ENCODE assay signal across 15 cellular contexts in the genomic region with DNA sequence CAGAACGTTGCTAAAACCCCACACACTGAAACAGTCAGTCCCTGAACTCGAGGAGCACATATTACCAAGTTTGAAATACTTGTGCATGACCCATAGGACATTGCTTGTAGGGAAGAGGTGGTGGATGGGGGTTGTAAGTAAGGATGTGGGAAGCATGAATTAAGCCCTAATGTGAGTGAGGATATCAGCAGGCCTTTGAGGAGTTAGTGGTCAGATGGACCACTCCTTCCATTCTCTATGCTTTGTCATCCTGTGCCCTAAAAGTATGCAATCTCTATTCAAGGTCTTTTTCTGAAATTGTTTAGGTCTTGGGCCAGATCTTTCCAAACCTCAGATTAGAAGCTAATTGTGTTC.
A peak's percentile ranks its signal among the peaks of the same experiment; 100 is the strongest.
DNase-seq lines count a peak whose midpoint lies in the region; ATAC-seq, FAIRE-seq and TF ChIP-seq lines count a peak whose summit lies in the region.
"Had no signal": no experiment of that assay in that cellular context is flagged by ENCODE, and none has a peak within 500 bp of the region (broad histone marks: within the 10 kb centered on the region; RNA-seq: fewer than 3 reads in every experiment).

No MANE protein-coding gene starts in this region.

- H3K36me3 Mint-ChIP-seq in WTC11 = peaks cover 26% of the 10 kb centered on the region

- H3K36me3 ChIP-seq in ES-I3 (ENCODE audit: insufficient read depth, low read length) (no peaks in the 10 kb centered on the region), iPS-20b (ENCODE audit: insufficient read depth, low read depth, low read length) (no peaks in the 10 kb centered on the region; the same call in 1 of the 2 replicates), lower lobe of right lung (no peaks in the 10 kb centered on the region), suprapubic skin (no peaks in the 10 kb centered on the region)
- H3K36me3 ChIP-seq: BLaER1 had no signal

- peaks cover 3% of the 10 kb centered on the region; the same call in 1 of the 2 replicates for H3K9me3 ChIP-seq in ES-I3 (ENCODE audit: control insufficient read depth, insufficient read depth, low read length)
- peaks cover 14% of the 10 kb centered on the region for H3K9me3 ChIP-seq in iPS-20b (ENCODE audit: insufficient read depth, low read depth, low read length)
- no peaks in the 10 kb centered on the region for H3K9me3 ChIP-seq in lower lobe of right lung
- H3K9me3 ChIP-seq in suprapubic skin = no peaks in the 10 kb centered on the region

- no peak for TF ChIP-seq POLR2A in suprapubic skin (IDR thresholded peaks at IDR 0.05)

- DNase-seq in GM19239 (ENCODE audit: insufficient read length, low spot score) (no peak), WTC11 (ENCODE audit: low spot score) (no peak), lower lobe of right lung (no peak), suprapubic skin (ENCODE audit: low spot score in 2 of 2) (no peak)
- DNase-seq: CD8-positive, alpha-beta memory T cell; DND-41; GF-D8; H7; NCI-H1048; NK-92 treated with Interleukin-12 subunit alpha and Interleukin-12 subunit beta, amount 100 ng/mL, for 24 hours had no signal

- 53% methylated on average over 2 of the region's 2 CpGs for WGBS in suprapubic skin

- TF ChIP-seq CTCF in WTC11 (IDR thresholded peaks at IDR 0.05) (no peak), lower lobe of right lung (IDR thresholded peaks at IDR 0.05) (no peak), suprapubic skin (IDR thresholded peaks at IDR 0.05) (no peak)

- H3K9me3 Mint-ChIP-seq in WTC11 = peaks cover 19% of the 10 kb centered on the region

- H3K27ac ChIP-seq in iPS-20b (ENCODE audit: low read length) = peak overlapping the region; percentile 92
- H3K27ac ChIP-seq in lower lobe of right lung = no peak overlapping the region
- H3K27ac ChIP-seq in suprapubic skin = no peak overlapping the region
- H3K27ac ChIP-seq: BLaER1, PC-9 had no signal

- POLR2A ChIA-PET in WTC11 (lab: Charles Lee) = no interaction called here

- H3K27me3 ChIP-seq in iPS-20b (ENCODE audit: insufficient read depth, low read length) (no peaks in the 10 kb centered on the region), lower lobe of right lung (ENCODE audit: low read depth) (no peaks in the 10 kb centered on the region), suprapubic skin (no peaks in the 10 kb centered on the region)
- H3K27me3 ChIP-seq: BLaER1 had no signal

- ATAC-seq in WTC11 = peak; percentile 68
- ATAC-seq in lower lobe of right lung = no peak
- no peak for ATAC-seq in GM21515 (IDR thresholded peaks at IDR 0.05; ENCODE audit: unreplicated experiment)

- no peak for TF ChIP-seq EP300 in suprapubic skin (IDR thresholded peaks at IDR 0.05)

- CTCF ChIA-PET in WTC11 (lab: Charles Lee) = no interaction called here

- H3K9ac ChIP-seq in ES-I3 (ENCODE audit: low read depth, low read length) = 0 out of 2 replicates have a peak overlapping the region, but pooled peaks have one; percentile 16
- H3K9ac ChIP-seq in iPS-20b (ENCODE audit: low read depth, low read length) = peak overlapping the region; percentile 72; the same call in 1 of the 2 replicates
- H3K9ac ChIP-seq: BLaER1 had no signal

- peaks cover 53% of the 10 kb centered on the region for H3K4me1 ChIP-seq in ES-I3 (ENCODE audit: insufficient read depth, low read length)
- H3K4me1 ChIP-seq in iPS-20b (ENCODE audit: insufficient read depth, low read length) = peaks cover 57% of the 10 kb centered on the region; the same call in 1 of the 2 replicates
- H3K4me1 ChIP-seq in lower lobe of right lung = no peaks in the 10 kb centered on the region
- no peaks in the 10 kb centered on the region for H3K4me1 ChIP-seq in suprapubic skin

- H3K4me1 Mint-ChIP-seq in WTC11 = peaks cover 80% of the 10 kb centered on the region

- H3K27me3 Mint-ChIP-seq in WTC11 (ENCODE audit: low read depth) = no peaks in the 10 kb centered on the region

- H3K4me3 ChIP-seq in iPS-20b (ENCODE audit: low read length) (peak overlapping the region; percentile 43; the same call in 1 of the 2 replicates), lower lobe of right lung (no peak overlapping the region), suprapubic skin (no peak overlapping the region)
- H3K4me3 ChIP-seq: BLaER1, PC-9 had no signal

- peak overlapping the region; percentile 96 for H3K27ac Mint-ChIP-seq in WTC11

- FAIRE-seq in GM19239 (lab: Jason Lieb, UNC) = peak; percentile 11

- peak overlapping the region; percentile 49 for H3K4me3 Mint-ChIP-seq in WTC11
- H3K4me3 Mint-ChIP-seq: CD8-positive, alpha-beta memory T cell had no signal

- intact Hi-C loops in lower lobe of right lung (cut with DNase I) = no loop called here

TF ChIP-seq in WTC11, 78 proteins besides CTCF, POLR2A, EP300 and RAD21 (continues in another document):
- TF ChIP-seq OVOL2 (CRISPR knock-in tag; IDR thresholded peaks at IDR 0.05; ENCODE audit: borderline replicate concordance) (no peak), SMAD3 (CRISPR knock-in tag; IDR thresholded peaks at IDR 0.05; ENCODE audit: borderline replicate concordance) (no peak), ETV6 (CRISPR knock-in tag; IDR thresholded peaks at IDR 0.05) (no peak), NR2C2 (CRISPR knock-in tag; IDR thresholded peaks at IDR 0.05) (no peak), GRHL2 (CRISPR knock-in tag; IDR thresholded peaks at IDR 0.05; ENCODE audit: insufficient replicate concordance, severe bottlenecking) (no peak), GTF2I (CRISPR knock-in tag; conservative IDR thresholded peaks at IDR 0.05) (no peak), JUN (CRISPR knock-in tag; IDR thresholded peaks at IDR 0.05) (no peak), ZNF263 (CRISPR knock-in tag; IDR thresholded peaks at IDR 0.05; ENCODE audit: low read depth) (no peak), MXD4 (CRISPR knock-in tag; IDR thresholded peaks at IDR 0.05; ENCODE audit: borderline replicate concordance) (no peak), ZNF416 (CRISPR knock-in tag; IDR thresholded peaks at IDR 0.05) (no peak), TCF7 (CRISPR knock-in tag; IDR thresholded peaks at IDR 0.05; ENCODE audit: low read depth) (no peak), ZBTB21 (CRISPR knock-in tag; IDR thresholded peaks at IDR 0.05; ENCODE audit: borderline replicate concordance) (no peak)
- TF ChIP-seq, protein P1, sequence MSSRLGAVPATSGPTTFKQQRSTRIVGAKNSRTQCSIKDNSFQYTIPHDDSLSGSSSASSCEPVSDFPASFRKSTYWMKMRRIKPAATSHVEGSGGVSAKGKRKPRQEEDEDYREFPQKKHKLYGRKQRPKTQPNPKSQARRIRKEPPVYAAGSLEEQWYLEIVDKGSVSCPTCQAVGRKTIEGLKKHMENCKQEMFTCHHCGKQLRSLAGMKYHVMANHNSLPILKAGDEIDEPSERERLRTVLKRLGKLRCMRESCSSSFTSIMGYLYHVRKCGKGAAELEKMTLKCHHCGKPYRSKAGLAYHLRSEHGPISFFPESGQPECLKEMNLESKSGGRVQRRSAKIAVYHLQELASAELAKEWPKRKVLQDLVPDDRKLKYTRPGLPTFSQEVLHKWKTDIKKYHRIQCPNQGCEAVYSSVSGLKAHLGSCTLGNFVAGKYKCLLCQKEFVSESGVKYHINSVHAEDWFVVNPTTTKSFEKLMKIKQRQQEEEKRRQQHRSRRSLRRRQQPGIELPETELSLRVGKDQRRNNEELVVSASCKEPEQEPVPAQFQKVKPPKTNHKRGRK (CRISPR knock-in tag; IDR thresholded peaks at IDR 0.05; ENCODE audit: borderline replicate concordance) = no peak
- TF ChIP-seq, protein P2, sequence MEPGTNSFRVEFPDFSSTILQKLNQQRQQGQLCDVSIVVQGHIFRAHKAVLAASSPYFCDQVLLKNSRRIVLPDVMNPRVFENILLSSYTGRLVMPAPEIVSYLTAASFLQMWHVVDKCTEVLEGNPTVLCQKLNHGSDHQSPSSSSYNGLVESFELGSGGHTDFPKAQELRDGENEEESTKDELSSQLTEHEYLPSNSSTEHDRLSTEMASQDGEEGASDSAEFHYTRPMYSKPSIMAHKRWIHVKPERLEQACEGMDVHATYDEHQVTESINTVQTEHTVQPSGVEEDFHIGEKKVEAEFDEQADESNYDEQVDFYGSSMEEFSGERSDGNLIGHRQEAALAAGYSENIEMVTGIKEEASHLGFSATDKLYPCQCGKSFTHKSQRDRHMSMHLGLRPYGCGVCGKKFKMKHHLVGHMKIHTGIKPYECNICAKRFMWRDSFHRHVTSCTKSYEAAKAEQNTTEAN (CRISPR knock-in tag; IDR thresholded peaks at IDR 0.05) = no peak
- TF ChIP-seq, protein P3, sequence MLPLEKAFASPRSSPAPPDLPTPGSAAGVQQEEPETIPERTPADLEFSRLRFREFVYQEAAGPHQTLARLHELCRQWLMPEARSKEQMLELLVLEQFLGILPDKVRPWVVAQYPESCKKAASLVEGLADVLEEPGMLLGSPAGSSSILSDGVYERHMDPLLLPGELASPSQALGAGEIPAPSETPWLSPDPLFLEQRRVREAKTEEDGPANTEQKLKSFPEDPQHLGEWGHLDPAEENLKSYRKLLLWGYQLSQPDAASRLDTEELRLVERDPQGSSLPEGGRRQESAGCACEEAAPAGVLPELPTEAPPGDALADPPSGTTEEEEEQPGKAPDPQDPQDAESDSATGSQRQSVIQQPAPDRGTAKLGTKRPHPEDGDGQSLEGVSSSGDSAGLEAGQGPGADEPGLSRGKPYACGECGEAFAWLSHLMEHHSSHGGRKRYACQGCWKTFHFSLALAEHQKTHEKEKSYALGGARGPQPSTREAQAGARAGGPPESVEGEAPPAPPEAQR (CRISPR knock-in tag; IDR thresholded peaks at IDR 0.05) = no peak
- TF ChIP-seq, protein P4, sequence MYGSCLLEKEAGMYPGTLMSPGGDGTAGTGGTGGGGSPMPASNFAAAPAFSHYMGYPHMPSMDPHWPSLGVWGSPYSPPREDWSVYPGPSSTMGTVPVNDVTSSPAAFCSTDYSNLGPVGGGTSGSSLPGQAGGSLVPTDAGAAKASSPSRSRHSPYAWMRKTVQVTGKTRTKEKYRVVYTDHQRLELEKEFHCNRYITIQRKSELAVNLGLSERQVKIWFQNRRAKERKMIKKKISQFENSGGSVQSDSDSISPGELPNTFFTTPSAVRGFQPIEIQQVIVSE (CRISPR knock-in tag; IDR thresholded peaks at IDR 0.05; ENCODE audit: borderline replicate concordance) = no peak
